ENCODE assay signal across 19 cellular contexts in genomic region chr6:7628479-7628878, GRCh38. TPM values are rescaled to one million over a fixed set of nuclear protein-coding genes. Genes with fewer than 3 reads are reported as not detected.
A peak's percentile ranks its signal among the peaks of the same experiment; 100 is the strongest.
DNase-seq lines count a peak whose midpoint lies in the region; ATAC-seq and TF ChIP-seq lines count a peak whose summit lies in the region.
"Had no signal": no experiment of that assay in that cellular context is flagged by ENCODE, and none has a peak within 500 bp of the region (broad histone marks: within the 10 kb centered on the region; RNA-seq: fewer than 3 reads in every experiment).

No MANE protein-coding gene starts in this region.

- peak; percentile 67 for DNase-seq in AG20443 (ENCODE audit: low spot score)
- DNase-seq in HT1080 (ENCODE audit: low read depth), result peak; percentile 59
- peak; percentile 9 for DNase-seq in epithelial cell of esophagus (ENCODE audit: low read depth)
- DNase-seq in omental fat pad (ENCODE audit: low spot score), result no peak
- DNase-seq in midbrain (lab: John Stamatoyannopoulos, UW), result no peak
- no peak for DNase-seq in AG08396 (ENCODE audit: low spot score)
- no peak for DNase-seq in iPS-NIHi11 (ENCODE audit: low spot score)
- no peak for DNase-seq in activated naive CD8-positive, alpha-beta T cell treated with anti-CD3 and anti-CD28 coated beads, Interleukin-2, amount 50 U/mL, for 24 hours
- DNase-seq: BE2C, Kasumi-1, NCI-H1417, NCI-H2029, NCI-H2171 treated with DMSO at 0.1 percent for 48 hours, NCI-H510A treated with DMSO at 0.1 percent for 48 hours had no signal

- H3K9me3 Mint-ChIP-seq in activated naive CD8-positive, alpha-beta T cell treated with anti-CD3 and anti-CD28 coated beads, Interleukin-2, amount 50 U/mL, for 24 hours, result no peaks in the 10 kb centered on the region

- no peak overlapping the region for H3K4me3 Mint-ChIP-seq in activated naive CD8-positive, alpha-beta T cell treated with anti-CD3 and anti-CD28 coated beads, Interleukin-2, amount 50 U/mL, for 24 hours

- no peaks in the 10 kb centered on the region for H3K36me3 Mint-ChIP-seq in activated naive CD8-positive, alpha-beta T cell treated with anti-CD3 and anti-CD28 coated beads, Interleukin-2, amount 50 U/mL, for 24 hours (ENCODE audit: low read depth)

- peaks cover 17% of the 10 kb centered on the region for H3K27me3 Mint-ChIP-seq in activated naive CD8-positive, alpha-beta T cell treated with anti-CD3 and anti-CD28 coated beads, Interleukin-2, amount 50 U/mL, for 24 hours

- no peak for TF ChIP-seq CTCF in epithelial cell of esophagus (IDR thresholded peaks at IDR 0.05; ENCODE audit: insufficient read depth, low read depth, low read length, missing control alignments)
- TF ChIP-seq CTCF in omental fat pad (IDR thresholded peaks at IDR 0.05), result no peak

- no peak overlapping the region for H3K4me3 ChIP-seq in epithelial cell of esophagus (ENCODE audit: low read length)
- H3K4me3 ChIP-seq: A549, SK-N-MC had no signal

- H3K27ac Mint-ChIP-seq in activated naive CD8-positive, alpha-beta T cell treated with anti-CD3 and anti-CD28 coated beads, Interleukin-2, amount 50 U/mL, for 24 hours, result no peak overlapping the region

- peak; percentile 32 for ATAC-seq in omental fat pad (ENCODE audit: low FRiP score)
- no peak for ATAC-seq in activated naive CD8-positive, alpha-beta T cell treated with anti-CD3 and anti-CD28 coated beads, Interleukin-2, amount 50 U/mL, for 24 hours
- ATAC-seq: A549, HepG2, Panc1, Right ventricle myocardium inferior had no signal

- no peaks in the 10 kb centered on the region for H3K4me1 Mint-ChIP-seq in activated naive CD8-positive, alpha-beta T cell treated with anti-CD3 and anti-CD28 coated beads, Interleukin-2, amount 50 U/mL, for 24 hours

RNA-seq across cellular contexts. Expression of gene SNRNP48, which starts 38.5 kb away (rescaled TPM):
- 7.9 and 9.7 TPM in 2 replicates for total RNA-seq in HT1080 (2014; rRNA removed; shearing (Covaris generic))
- polyA plus RNA-seq in HT1080 (2015; cell fraction: cytosol; rRNA removed), result 11.9 and 14.2 TPM in 2 replicates
- polyA plus RNA-seq in HT1080 (2015; cell fraction: nucleus; rRNA removed), result 32.2 and 32.5 TPM in 2 replicates
- total RNA-seq in omental fat pad, result 10 to 100 TPM in 3 of 4 donors, 1 to 10 TPM in 1; 8.4 to 14.2 (median 11.5) TPM

Comparison
In these comparisons a context has a peak if more than half of its experiments do, and no peak if none do; other contexts are left out.
1. DNase-seq: peak in AG20443 (single experiment), HT1080 (single experiment) and epithelial cell of esophagus (single experiment); none in omental fat pad (single experiment), midbrain (single experiment), AG08396 (single experiment), iPS-NIHi11 (single experiment) and activated naive CD8-positive, alpha-beta T cell treated with anti-CD3 and anti-CD28 coated beads, Interleukin-2, amount 50 U/mL, for 24 hours (single experiment).